Comparison of ENCODE assay signal across 18 cellular contexts in the genomic region with DNA sequence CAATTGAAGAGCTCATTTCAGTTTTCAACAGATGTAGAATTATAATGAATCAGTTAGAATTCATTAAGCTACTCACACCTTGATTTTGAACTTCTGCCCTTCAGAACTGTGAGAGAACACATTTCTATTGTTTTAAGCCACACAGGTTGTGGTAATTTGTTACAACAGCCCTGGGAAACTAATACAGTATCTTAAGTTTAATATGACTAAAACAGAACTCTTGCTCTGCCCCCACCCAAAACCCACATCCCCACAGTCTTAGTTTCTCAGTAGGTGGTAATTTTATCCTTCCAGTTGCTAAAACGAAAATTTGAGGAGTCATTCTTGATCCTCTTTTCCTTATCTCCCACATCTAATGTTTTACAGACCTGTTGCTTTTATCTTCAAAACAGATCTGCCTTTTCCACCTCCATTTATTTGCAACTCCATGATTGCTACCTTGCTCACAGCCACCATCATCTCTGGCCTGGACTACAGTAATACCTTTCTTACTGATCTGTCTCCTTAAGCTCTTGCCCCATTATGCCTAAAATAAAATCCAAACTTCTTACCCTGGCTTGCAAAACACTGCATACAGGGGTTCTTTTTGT.
"Had no signal": no experiment of that assay in that cellular context is flagged by ENCODE, and none has a peak within 500 bp of the region (broad histone marks: within the 10 kb centered on the region; RNA-seq: fewer than 3 reads in every experiment).

No MANE protein-coding gene starts in this region.

- H3K4me3 Mint-ChIP-seq: activated CD4-positive, alpha-beta T cell treated with anti-CD3 and anti-CD28 coated beads, Interleukin-2, amount 10 ng/mL, durations not matched to agents 24 days and 14 days; activated CD8-positive, alpha-beta T cell treated with anti-CD3 and anti-CD28 coated beads, Interleukin-2, amount 10 ng/mL, durations not matched to agents 7 days and 5 days; activated naive CD8-positive, alpha-beta T cell treated with anti-CD3 and anti-CD28 coated beads for 36 hours; immature natural killer cell; natural killer cell treated with Interleukin-12 subunit alpha and Interleukin-12 subunit beta and Interleukin-15 and Interleukin-18, amount 100 ng/mL, for 72 hours; stimulated activated memory B cell treated with anti-CD40 and anti-IgM and Interleukin-4, amounts not matched to agents 10 μg/mL and 1 μg/mL and 100 μg/mL, for 72 hours had no signal

- H2AFZ ChIP-seq: hepatocyte had no signal

- H3K9me3 Mint-ChIP-seq: activated CD4-positive, alpha-beta T cell treated with anti-CD3 and anti-CD28 coated beads, Interleukin-2, amount 10 ng/mL, durations not matched to agents 24 days and 14 days; activated naive CD8-positive, alpha-beta T cell treated with anti-CD3 and anti-CD28 coated beads for 36 hours; immature natural killer cell; natural killer cell treated with Interleukin-12 subunit alpha and Interleukin-12 subunit beta and Interleukin-15 and Interleukin-18, amount 100 ng/mL, for 72 hours; stimulated activated memory B cell treated with anti-CD40 and anti-IgM and Interleukin-4, amounts not matched to agents 10 μg/mL and 1 μg/mL and 100 μg/mL, for 72 hours had no signal

- H3K36me3 Mint-ChIP-seq: activated naive CD8-positive, alpha-beta T cell treated with anti-CD3 and anti-CD28 coated beads for 36 hours; immature natural killer cell; natural killer cell treated with Interleukin-12 subunit alpha and Interleukin-12 subunit beta and Interleukin-15 and Interleukin-18, amount 100 ng/mL, for 72 hours; stimulated activated memory B cell treated with anti-CD40 and anti-IgM and Interleukin-4, amounts not matched to agents 10 μg/mL and 1 μg/mL and 100 μg/mL, for 72 hours had no signal

- H3K4me2 ChIP-seq: hepatocyte had no signal

- H3K27ac Mint-ChIP-seq: activated CD4-positive, alpha-beta T cell treated with anti-CD3 and anti-CD28 coated beads, Interleukin-2, amount 10 ng/mL, durations not matched to agents 24 days and 14 days; activated CD8-positive, alpha-beta T cell treated with anti-CD3 and anti-CD28 coated beads, Interleukin-2, amount 10 ng/mL, durations not matched to agents 7 days and 5 days; activated naive CD8-positive, alpha-beta T cell treated with anti-CD3 and anti-CD28 coated beads for 36 hours; immature natural killer cell; natural killer cell treated with Interleukin-12 subunit alpha and Interleukin-12 subunit beta and Interleukin-15 and Interleukin-18, amount 100 ng/mL, for 72 hours; stimulated activated memory B cell treated with anti-CD40 and anti-IgM and Interleukin-4, amounts not matched to agents 10 μg/mL and 1 μg/mL and 100 μg/mL, for 72 hours had no signal

- DNase-seq: activated CD4-positive, alpha-beta T cell treated with anti-CD3 and anti-CD28 coated beads, Interleukin-2, amount 10 ng/mL, durations not matched to agents 24 days and 14 days; activated CD4-positive, CD25-positive, alpha-beta regulatory T cell; activated CD8-positive, alpha-beta memory T cell treated with anti-CD3 and anti-CD28 coated beads, Interleukin-2, amount 50 U/mL, for 48 hours; activated CD8-positive, alpha-beta T cell treated with anti-CD3 and anti-CD28 coated beads, Interleukin-2, amount 10 ng/mL, durations not matched to agents 7 days and 5 days; activated naive CD8-positive, alpha-beta T cell treated with anti-CD3 and anti-CD28 coated beads for 36 hours; amygdala; body of pancreas; central memory CD4-positive, alpha-beta T cell; colonic mucosa; immature natural killer cell; posterior cingulate gyrus; retina; stimulated activated CD4-positive, alpha-beta T cell treated with anti-CD3 and anti-CD28 coated beads, Interleukin-12 subunit alpha, Interleukin-12 subunit beta, amount 100 ng/mL, for 4 hours; tibial artery had no signal

- H3K27me3 ChIP-seq: body of pancreas, colonic mucosa, esophagus muscularis mucosa, hepatocyte, tibial artery had no signal

- H3K36me3 ChIP-seq: colonic mucosa, esophagus muscularis mucosa, tibial artery had no signal

- H3K9me3 ChIP-seq: body of pancreas, colonic mucosa, esophagus muscularis mucosa, tibial artery had no signal

- H3K79me2 ChIP-seq: hepatocyte had no signal

- H3K4me1 ChIP-seq: body of pancreas, colonic mucosa, esophagus muscularis mucosa, tibial artery had no signal

- H3K4me3 ChIP-seq: body of pancreas, colonic mucosa, esophagus muscularis mucosa, hepatocyte, tibial artery had no signal

- H3K4me1 Mint-ChIP-seq: activated CD4-positive, alpha-beta T cell treated with anti-CD3 and anti-CD28 coated beads, Interleukin-2, amount 10 ng/mL, durations not matched to agents 24 days and 14 days; activated naive CD8-positive, alpha-beta T cell treated with anti-CD3 and anti-CD28 coated beads for 36 hours; immature natural killer cell; stimulated activated memory B cell treated with anti-CD40 and anti-IgM and Interleukin-4, amounts not matched to agents 10 μg/mL and 1 μg/mL and 100 μg/mL, for 72 hours had no signal

- H3K27ac ChIP-seq: body of pancreas, colonic mucosa, esophagus muscularis mucosa, hepatocyte, tibial artery had no signal
